Comparison of ENCODE assay signal across 1 cellular context in the genomic region with DNA sequence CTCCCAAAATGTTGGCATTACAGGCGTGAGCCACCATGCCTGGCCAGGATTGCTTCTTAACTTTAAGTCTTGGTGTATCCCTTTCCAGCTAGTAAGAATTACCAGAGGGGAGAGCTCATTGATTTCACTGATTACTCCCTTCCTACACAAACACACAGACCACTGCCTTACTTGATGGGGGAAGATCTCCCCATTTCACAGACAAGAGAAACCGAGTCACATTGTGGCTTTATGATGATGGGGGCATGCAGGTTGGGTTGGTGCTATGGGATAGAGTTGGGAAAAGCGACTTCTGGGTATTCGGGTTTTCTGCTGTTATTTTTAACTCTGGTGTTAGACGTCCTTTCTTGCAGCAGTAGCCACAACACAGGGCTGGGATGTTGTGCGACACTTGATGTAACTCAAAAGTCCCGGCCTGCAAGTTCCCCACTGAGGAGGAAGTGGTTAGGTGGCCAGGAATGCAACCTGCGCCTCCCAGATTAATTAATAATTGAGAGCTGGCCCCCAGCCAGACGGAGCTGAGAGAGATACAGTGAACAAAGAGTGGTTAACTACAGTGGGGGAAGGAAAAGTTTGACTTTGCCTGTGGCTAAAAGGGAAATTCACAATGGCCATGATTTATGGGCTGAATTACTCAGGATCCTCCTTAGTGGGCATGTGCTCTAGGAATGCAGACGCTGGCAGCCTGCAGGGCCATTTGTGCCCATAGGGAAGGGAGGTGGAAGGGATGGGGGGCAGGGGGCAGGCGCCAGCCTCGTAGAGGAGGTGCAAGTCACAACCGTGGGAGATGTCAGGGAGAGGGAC.
TF ChIP-seq lines count a peak whose summit lies in the region.

No MANE protein-coding gene starts in this region.

TF ChIP-seq in HEK293, 187 proteins besides CTCF, POLR2A, EP300 and RAD21 (continued from another document):
- TF ChIP-seq ZNF704 (tag by site-specific recombination; IDR thresholded peaks at IDR 0.05) = no peak
- peak; percentile 68 for TF ChIP-seq ZBTB8A (tag by site-specific recombination; IDR thresholded peaks at IDR 0.05)
- TF ChIP-seq YY2 (tag by site-specific recombination; IDR thresholded peaks at IDR 0.05) = 0 out of 2 replicates have a peak, but pooled peaks have one; percentile 49
- TF ChIP-seq TRIM28 (IDR thresholded peaks at IDR 0.05; ENCODE audit: borderline replicate concordance, low read length) = no peak
- TF ChIP-seq, protein P1, sequence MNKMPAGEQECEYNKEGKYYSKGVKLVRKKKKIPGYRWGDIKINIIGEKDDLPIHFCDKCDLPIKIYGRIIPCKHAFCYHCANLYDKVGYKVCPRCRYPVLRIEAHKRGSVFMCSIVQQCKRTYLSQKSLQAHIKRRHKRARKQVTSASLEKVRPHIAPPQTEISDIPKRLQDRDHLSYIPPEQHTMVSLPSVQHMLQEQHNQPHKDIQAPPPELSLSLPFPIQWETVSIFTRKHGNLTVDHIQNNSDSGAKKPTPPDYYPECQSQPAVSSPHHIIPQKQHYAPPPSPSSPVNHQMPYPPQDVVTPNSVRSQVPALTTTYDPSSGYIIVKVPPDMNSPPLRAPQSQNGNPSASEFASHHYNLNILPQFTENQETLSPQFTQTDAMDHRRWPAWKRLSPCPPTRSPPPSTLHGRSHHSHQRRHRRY (tag by site-specific recombination; IDR thresholded peaks at IDR 0.05) = no peak
- TF ChIP-seq ZBTB17 (tag by site-specific recombination; IDR thresholded peaks at IDR 0.05) = peak; percentile 58
- TF ChIP-seq HOXD13 (CRISPR knock-in tag; IDR thresholded peaks at IDR 0.05; ENCODE audit: borderline replicate concordance) = 0 out of 2 replicates have a peak, but pooled peaks have one; percentile 54
- no peak for TF ChIP-seq ZNF792 (tag by site-specific recombination; IDR thresholded peaks at IDR 0.05)
- TF ChIP-seq, protein P2, sequence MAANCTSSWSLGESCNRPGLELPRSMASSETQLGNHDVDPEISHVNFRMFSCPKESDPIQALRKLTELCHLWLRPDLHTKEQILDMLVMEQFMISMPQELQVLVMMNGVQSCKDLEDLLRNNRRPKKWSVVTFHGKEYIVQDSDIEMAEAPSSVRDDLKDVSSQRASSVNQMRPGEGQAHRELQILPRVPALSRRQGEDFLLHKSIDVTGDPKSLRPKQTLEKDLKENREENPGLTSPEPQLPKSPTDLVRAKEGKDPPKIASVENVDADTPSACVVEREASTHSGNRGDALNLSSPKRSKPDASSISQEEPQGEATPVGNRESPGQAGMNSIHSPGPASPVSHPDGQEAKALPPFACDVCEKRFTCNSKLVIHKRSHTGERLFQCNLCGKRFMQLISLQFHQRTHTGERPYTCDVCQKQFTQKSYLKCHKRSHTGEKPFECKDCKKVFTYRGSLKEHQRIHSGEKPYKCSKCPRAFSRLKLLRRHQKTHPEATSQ (tag by site-specific recombination; IDR thresholded peaks at IDR 0.05) = no peak
- TF ChIP-seq ZNF202 (tag by site-specific recombination; IDR thresholded peaks at IDR 0.05; ENCODE audit: borderline replicate concordance) = no peak
- no peak for TF ChIP-seq ZSCAN30 (tag by site-specific recombination; IDR thresholded peaks at IDR 0.05)
- peak; percentile 57 for TF ChIP-seq GLIS1 (tag by site-specific recombination; IDR thresholded peaks at IDR 0.05)
- TF ChIP-seq ZNF585B (tag by site-specific recombination; IDR thresholded peaks at IDR 0.05) = no peak
- TF ChIP-seq, protein P3, sequence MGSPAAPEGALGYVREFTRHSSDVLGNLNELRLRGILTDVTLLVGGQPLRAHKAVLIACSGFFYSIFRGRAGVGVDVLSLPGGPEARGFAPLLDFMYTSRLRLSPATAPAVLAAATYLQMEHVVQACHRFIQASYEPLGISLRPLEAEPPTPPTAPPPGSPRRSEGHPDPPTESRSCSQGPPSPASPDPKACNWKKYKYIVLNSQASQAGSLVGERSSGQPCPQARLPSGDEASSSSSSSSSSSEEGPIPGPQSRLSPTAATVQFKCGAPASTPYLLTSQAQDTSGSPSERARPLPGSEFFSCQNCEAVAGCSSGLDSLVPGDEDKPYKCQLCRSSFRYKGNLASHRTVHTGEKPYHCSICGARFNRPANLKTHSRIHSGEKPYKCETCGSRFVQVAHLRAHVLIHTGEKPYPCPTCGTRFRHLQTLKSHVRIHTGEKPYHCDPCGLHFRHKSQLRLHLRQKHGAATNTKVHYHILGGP (tag by site-specific recombination; IDR thresholded peaks at IDR 0.05) = peak; percentile 83
- TF ChIP-seq, protein P4, sequence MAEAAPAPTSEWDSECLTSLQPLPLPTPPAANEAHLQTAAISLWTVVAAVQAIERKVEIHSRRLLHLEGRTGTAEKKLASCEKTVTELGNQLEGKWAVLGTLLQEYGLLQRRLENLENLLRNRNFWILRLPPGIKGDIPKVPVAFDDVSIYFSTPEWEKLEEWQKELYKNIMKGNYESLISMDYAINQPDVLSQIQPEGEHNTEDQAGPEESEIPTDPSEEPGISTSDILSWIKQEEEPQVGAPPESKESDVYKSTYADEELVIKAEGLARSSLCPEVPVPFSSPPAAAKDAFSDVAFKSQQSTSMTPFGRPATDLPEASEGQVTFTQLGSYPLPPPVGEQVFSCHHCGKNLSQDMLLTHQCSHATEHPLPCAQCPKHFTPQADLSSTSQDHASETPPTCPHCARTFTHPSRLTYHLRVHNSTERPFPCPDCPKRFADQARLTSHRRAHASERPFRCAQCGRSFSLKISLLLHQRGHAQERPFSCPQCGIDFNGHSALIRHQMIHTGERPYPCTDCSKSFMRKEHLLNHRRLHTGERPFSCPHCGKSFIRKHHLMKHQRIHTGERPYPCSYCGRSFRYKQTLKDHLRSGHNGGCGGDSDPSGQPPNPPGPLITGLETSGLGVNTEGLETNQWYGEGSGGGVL (tag by site-specific recombination; IDR thresholded peaks at IDR 0.05) = peak; percentile 88
- TF ChIP-seq PRDM1 (tag by site-specific recombination; IDR thresholded peaks at IDR 0.05) = peak; percentile 80
- TF ChIP-seq, protein P5, sequence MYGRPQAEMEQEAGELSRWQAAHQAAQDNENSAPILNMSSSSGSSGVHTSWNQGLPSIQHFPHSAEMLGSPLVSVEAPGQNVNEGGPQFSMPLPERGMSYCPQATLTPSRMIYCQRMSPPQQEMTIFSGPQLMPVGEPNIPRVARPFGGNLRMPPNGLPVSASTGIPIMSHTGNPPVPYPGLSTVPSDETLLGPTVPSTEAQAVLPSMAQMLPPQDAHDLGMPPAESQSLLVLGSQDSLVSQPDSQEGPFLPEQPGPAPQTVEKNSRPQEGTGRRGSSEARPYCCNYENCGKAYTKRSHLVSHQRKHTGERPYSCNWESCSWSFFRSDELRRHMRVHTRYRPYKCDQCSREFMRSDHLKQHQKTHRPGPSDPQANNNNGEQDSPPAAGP (tag by site-specific recombination; IDR thresholded peaks at IDR 0.05) = no peak
- peak; percentile 32; the same call in 1 of the 2 replicates for TF ChIP-seq ZFHX2 (tag by site-specific recombination; conservative IDR thresholded peaks at IDR 0.05)
- peak; percentile 64; the same call in 1 of the 2 replicates for TF ChIP-seq PBX3 (CRISPR knock-in tag; IDR thresholded peaks at IDR 0.05)
- TF ChIP-seq ZNF660 (tag by site-specific recombination; IDR thresholded peaks at IDR 0.05) = 0 out of 2 replicates have a peak, but pooled peaks have one; percentile 38
